Comparison of ENCODE assay signal across 22 cellular contexts in genomic region chr3:196914866-196915265, GRCh38. TPM values are rescaled to one million over a fixed set of nuclear protein-coding genes. Genes with fewer than 3 reads are reported as not detected.
DNase-seq lines count a peak whose midpoint lies in the region; ATAC-seq, FAIRE-seq and TF ChIP-seq lines count a peak whose summit lies in the region.
"Had no signal": no experiment of that assay in that cellular context is flagged by ENCODE, and none has a peak within 500 bp of the region (broad histone marks: within the 10 kb centered on the region; RNA-seq: fewer than 3 reads in every experiment).

No MANE protein-coding gene starts in this region.

- H2BK12ac ChIP-seq in neuronal stem cell (ENCODE audit: low read length), result no peak overlapping the region

- H2AK5ac ChIP-seq in neuronal stem cell (ENCODE audit: low read depth, low read length), result no peak overlapping the region

- no CpG with 5 or more reads among the region's 4 CpGs for WGBS in neuronal stem cell (ENCODE audit: extremely low coverage in 2 of 2, insufficient read length in 2 of 2, insufficient replicate concordance in 1 of 2), 2 donors

- H3K4me3 ChIP-seq in H7 (ENCODE audit: insufficient read depth, low read depth, low read length) (no peak overlapping the region), neuronal stem cell (ENCODE audit: low read length in 2 of 2) (no peak overlapping the region)
- H3K4me3 ChIP-seq: K562 had no signal

- H3K4me2 ChIP-seq in neuronal stem cell (ENCODE audit: insufficient read depth, low read length, poor library complexity, severe bottlenecking), result no peak overlapping the region

- peak overlapping the region; percentile 50 for H4K8ac ChIP-seq in neuronal stem cell (ENCODE audit: low read depth, low read length)

- no peak overlapping the region for H3K18ac ChIP-seq in neuronal stem cell (ENCODE audit: low read length)

- H3K4me3 Mint-ChIP-seq in WTC11 (no peak overlapping the region), endothelial cell (ENCODE audit: unreplicated experiment) (peak overlapping the region; percentile 40)
- H3K4me3 Mint-ChIP-seq in activated T-helper 1 cell treated with anti-CD3 and anti-CD28 coated beads, Interleukin-12 subunit alpha, Interleukin-12 subunit beta, Interleukin-2, Interleukin-4 antibody, amounts not matched to agents 30 ng/mL and 10 ng/mL and 1 ng/mL, durations not matched to agents 14 hours and 24 hours and 36 hours, result no peak overlapping the region
- H3K4me3 Mint-ChIP-seq in T-helper 2 cell treated with Interferon-gamma antibody and Interleukin-4, amounts not matched to agents 5 μg/mL and 100 μg/mL, for 36 hours, result no peak overlapping the region
- H3K4me3 Mint-ChIP-seq: CD4-positive, alpha-beta T cell; HFFc6 had no signal

- TF ChIP-seq POLR2A in H54 (IDR thresholded peaks at IDR 0.05; ENCODE audit: low read depth, low read length), result no peak

- CTCF ChIA-PET in WTC11 (lab: Charles Lee), result interaction anchor here (0.9 kb wide), 1 partner anchor 46 kb away, joined by 3 read pairs; the partner anchor contains the start of gene SENP5

- no peaks in the 10 kb centered on the region for H3K4me1 Mint-ChIP-seq in WTC11
- H3K4me1 Mint-ChIP-seq in endothelial cell (ENCODE audit: unreplicated experiment), result no peaks in the 10 kb centered on the region
- no peaks in the 10 kb centered on the region for H3K4me1 Mint-ChIP-seq in activated T-helper 1 cell treated with anti-CD3 and anti-CD28 coated beads, Interleukin-12 subunit alpha, Interleukin-12 subunit beta, Interleukin-2, Interleukin-4 antibody, amounts not matched to agents 30 ng/mL and 10 ng/mL and 1 ng/mL, durations not matched to agents 14 hours and 24 hours and 36 hours (ENCODE audit: low read depth)
- peaks cover 2% of the 10 kb centered on the region for H3K4me1 Mint-ChIP-seq in T-helper 2 cell treated with Interferon-gamma antibody and Interleukin-4, amounts not matched to agents 5 μg/mL and 100 μg/mL, for 36 hours (ENCODE audit: low read depth)

- no peaks in the 10 kb centered on the region for H3K79me1 ChIP-seq in neuronal stem cell (ENCODE audit: low read depth, low read length)

- no peaks in the 10 kb centered on the region for H3K9me3 ChIP-seq in neuronal stem cell (replicated peaks in 1 of 2; ENCODE audit: control insufficient read depth in 2 of 2, insufficient read depth in 1 of 2, low read depth in 1 of 2, low read length in 2 of 2)

- FAIRE-seq in H54 (lab: Jason Lieb, UNC), result no peak
- FAIRE-seq: A204.1, K562 had no signal

- ATAC-seq in WTC11, result peak; percentile 88
- ATAC-seq: HCT116, K562 had no signal

- H3K23ac ChIP-seq in neuronal stem cell (ENCODE audit: low read depth, low read length, poor library complexity), result no peak overlapping the region

- no peak overlapping the region for H2BK5ac ChIP-seq in neuronal stem cell (ENCODE audit: low read length)

- no peaks in the 10 kb centered on the region for H3K27me3 ChIP-seq in H7 (ENCODE audit: control insufficient read depth, insufficient read depth, low read length)
- H3K27me3 ChIP-seq in neuronal stem cell (ENCODE audit: control insufficient read depth in 3 of 3, insufficient read depth in 3 of 3, low read depth in 1 of 3, low read length in 3 of 3), result no peaks in the 10 kb centered on the region

- no peak for TF ChIP-seq CTCF in WTC11 (IDR thresholded peaks at IDR 0.05)
- TF ChIP-seq CTCF in endothelial cell (IDR thresholded peaks at IDR 0.05; ENCODE audit: unreplicated experiment), result no peak

- H3K36me3 Mint-ChIP-seq in WTC11 (peaks cover 24% of the 10 kb centered on the region), endothelial cell (ENCODE audit: low read depth, unreplicated experiment) (peaks cover 20% of the 10 kb centered on the region)
- peaks cover 33% of the 10 kb centered on the region for H3K36me3 Mint-ChIP-seq in activated T-helper 1 cell treated with anti-CD3 and anti-CD28 coated beads, Interleukin-12 subunit alpha, Interleukin-12 subunit beta, Interleukin-2, Interleukin-4 antibody, amounts not matched to agents 30 ng/mL and 10 ng/mL and 1 ng/mL, durations not matched to agents 14 hours and 24 hours and 36 hours (ENCODE audit: low read depth)
- peaks cover 44% of the 10 kb centered on the region for H3K36me3 Mint-ChIP-seq in T-helper 2 cell treated with Interferon-gamma antibody and Interleukin-4, amounts not matched to agents 5 μg/mL and 100 μg/mL, for 36 hours (ENCODE audit: low read depth)

- H3K27ac Mint-ChIP-seq in WTC11 (no peak overlapping the region), endothelial cell (ENCODE audit: unreplicated experiment) (no peak overlapping the region)
- H3K27ac Mint-ChIP-seq in activated T-helper 1 cell treated with anti-CD3 and anti-CD28 coated beads, Interleukin-12 subunit alpha, Interleukin-12 subunit beta, Interleukin-2, Interleukin-4 antibody, amounts not matched to agents 30 ng/mL and 10 ng/mL and 1 ng/mL, durations not matched to agents 14 hours and 24 hours and 36 hours, result no peak overlapping the region
- no peak overlapping the region for H3K27ac Mint-ChIP-seq in T-helper 2 cell treated with Interferon-gamma antibody and Interleukin-4, amounts not matched to agents 5 μg/mL and 100 μg/mL, for 36 hours
- H3K27ac Mint-ChIP-seq: CD4-positive, alpha-beta T cell; HFFc6 had no signal

- peaks cover 9% of the 10 kb centered on the region for H3K9me3 Mint-ChIP-seq in WTC11
- H3K9me3 Mint-ChIP-seq in endothelial cell (ENCODE audit: unreplicated experiment), result no peaks in the 10 kb centered on the region
- peaks cover 8% of the 10 kb centered on the region for H3K9me3 Mint-ChIP-seq in activated T-helper 1 cell treated with anti-CD3 and anti-CD28 coated beads, Interleukin-12 subunit alpha, Interleukin-12 subunit beta, Interleukin-2, Interleukin-4 antibody, amounts not matched to agents 30 ng/mL and 10 ng/mL and 1 ng/mL, durations not matched to agents 14 hours and 24 hours and 36 hours
- peaks cover 4% of the 10 kb centered on the region for H3K9me3 Mint-ChIP-seq in T-helper 2 cell treated with Interferon-gamma antibody and Interleukin-4, amounts not matched to agents 5 μg/mL and 100 μg/mL, for 36 hours
- H3K9me3 Mint-ChIP-seq: CD4-positive, alpha-beta T cell; HFFc6 had no signal

- H3K4ac ChIP-seq in neuronal stem cell (ENCODE audit: low read length), result no peak overlapping the region

- no peak overlapping the region for H4K91ac ChIP-seq in neuronal stem cell (ENCODE audit: low read depth, low read length, poor library complexity)

- no peaks in the 10 kb centered on the region for H3K4me1 ChIP-seq in neuronal stem cell (ENCODE audit: control insufficient read depth in 2 of 2, insufficient read depth in 1 of 2, low read depth in 1 of 2, low read length in 2 of 2)

- intact Hi-C loops in activated T-helper 1 cell treated with anti-CD3 and anti-CD28 coated beads, Interleukin-12 subunit alpha, Interleukin-12 subunit beta, Interleukin-2, Interleukin-4 antibody, amounts not matched to agents 30 ng/mL and 10 ng/mL and 1 ng/mL, durations not matched to agents 14 hours and 24 hours and 36 hours (cut with micrococcal nuclease), result no loop called here

- no peak overlapping the region for H3K27ac ChIP-seq in neuronal stem cell (replicated peaks; ENCODE audit: low read length)
- H3K27ac ChIP-seq: C4-2B, HL-60 had no signal

- no peak overlapping the region for H2BK120ac ChIP-seq in neuronal stem cell (ENCODE audit: low read depth, low read length)

- DNase-seq in H7, result peak; percentile 18
- DNase-seq in WTC11 (ENCODE audit: low spot score), result peak; percentile 28
- DNase-seq in endothelial cell (ENCODE audit: low spot score), result no peak
- DNase-seq in neuronal stem cell (ENCODE audit: low spot score), result no peak
- DNase-seq in activated T-helper 1 cell treated with anti-CD3 and anti-CD28 coated beads, Interleukin-12 subunit alpha, Interleukin-12 subunit beta, Interleukin-2, Interleukin-4 antibody, amounts not matched to agents 30 ng/mL and 10 ng/mL and 1 ng/mL, durations not matched to agents 14 hours and 24 hours and 36 hours (ENCODE audit: low spot score), result no peak
- no peak for DNase-seq in iPS-NIHi7 (ENCODE audit: extremely low spot score)
- DNase-seq in T-helper 2 cell treated with Interferon-gamma antibody and Interleukin-4, amounts not matched to agents 5 μg/mL and 100 μg/mL, for 36 hours (ENCODE audit: low spot score), result no peak
- no peak for DNase-seq in H54 (ENCODE audit: insufficient read length, low spot score)
- DNase-seq: ACHN; AML-193; CD4-positive, alpha-beta T cell; DMS153; DMS79; GF-D8; GOT3; HFFc6; IMR-90 had no signal

- H3K14ac ChIP-seq in neuronal stem cell (ENCODE audit: low read length), result no peak overlapping the region

- H2AFZ ChIP-seq in neuronal stem cell (ENCODE audit: low read length), result no peak overlapping the region

- no peak overlapping the region for H2BK15ac ChIP-seq in neuronal stem cell (ENCODE audit: low read length)

- POLR2A ChIA-PET in WTC11 (lab: Charles Lee), result no interaction called here

- peaks cover 3% of the 10 kb centered on the region; the same call in 1 of the 2 replicates for H3K36me3 ChIP-seq in H7 (replicated peaks; ENCODE audit: control insufficient read depth, insufficient read depth, low read length)
- H3K36me3 ChIP-seq in neuronal stem cell (replicated peaks in 1 of 2; ENCODE audit: control insufficient read depth in 2 of 2, insufficient read depth in 2 of 2, low read length in 2 of 2), result peaks cover 10 to 39% of the 10 kb centered on the region in 2 donors

- H3K9ac ChIP-seq in neuronal stem cell (ENCODE audit: low read depth, low read length, poor library complexity), result peak overlapping the region; percentile 9

- no peaks in the 10 kb centered on the region for H3K27me3 Mint-ChIP-seq in WTC11 (ENCODE audit: low read depth)
- H3K27me3 Mint-ChIP-seq in endothelial cell (ENCODE audit: unreplicated experiment), result no peaks in the 10 kb centered on the region
- H3K27me3 Mint-ChIP-seq in activated T-helper 1 cell treated with anti-CD3 and anti-CD28 coated beads, Interleukin-12 subunit alpha, Interleukin-12 subunit beta, Interleukin-2, Interleukin-4 antibody, amounts not matched to agents 30 ng/mL and 10 ng/mL and 1 ng/mL, durations not matched to agents 14 hours and 24 hours and 36 hours (ENCODE audit: insufficient read depth), result no peaks in the 10 kb centered on the region
- H3K27me3 Mint-ChIP-seq in T-helper 2 cell treated with Interferon-gamma antibody and Interleukin-4, amounts not matched to agents 5 μg/mL and 100 μg/mL, for 36 hours (ENCODE audit: low read depth), result no peaks in the 10 kb centered on the region
- H3K27me3 Mint-ChIP-seq: CD4-positive, alpha-beta T cell had no signal

RNA-seq across cellular contexts. Expression of gene NCBP2, which starts 27.5 kb away (rescaled TPM):
- 67.8 and 82.8 TPM in 2 replicates for total RNA-seq in H7 (2014; rRNA removed; shearing (Covaris generic))
- total RNA-seq in WTC11 (2021), result 96.5 to 100.0 TPM (median 96.9 TPM) in 3 replicates
- 61.0 TPM for total RNA-seq in endothelial cell (ENCODE audit: unreplicated experiment)
- 75.1 TPM for polyA plus RNA-seq in neuronal stem cell (2013, experiment 1 of 2)
- 77.2 TPM for polyA plus RNA-seq in neuronal stem cell (2013, experiment 2 of 2)
- 102 and 111 TPM in 2 replicates for total RNA-seq in activated T-helper 1 cell treated with anti-CD3 and anti-CD28 coated beads, Interleukin-12 subunit alpha, Interleukin-12 subunit beta, Interleukin-2, Interleukin-4 antibody, amounts not matched to agents 30 ng/mL and 10 ng/mL and 1 ng/mL, durations not matched to agents 14 hours and 24 hours and 36 hours

RNA-seq across cellular contexts. Expression of gene SENP5, which starts 47.1 kb away (rescaled TPM):
- total RNA-seq in H7 (2014; rRNA removed; shearing (Covaris generic)), result 25.3 and 30.2 TPM in 2 replicates
- total RNA-seq in WTC11 (2021) (25.0 to 30.8 TPM (median 26.2 TPM) in 3 replicates), endothelial cell (ENCODE audit: unreplicated experiment) (38.1 TPM)
- 28.8 TPM for polyA plus RNA-seq in neuronal stem cell (2013, experiment 1 of 2)
- 29.3 TPM for polyA plus RNA-seq in neuronal stem cell (2013, experiment 2 of 2)
- total RNA-seq in activated T-helper 1 cell treated with anti-CD3 and anti-CD28 coated beads, Interleukin-12 subunit alpha, Interleukin-12 subunit beta, Interleukin-2, Interleukin-4 antibody, amounts not matched to agents 30 ng/mL and 10 ng/mL and 1 ng/mL, durations not matched to agents 14 hours and 24 hours and 36 hours, result 45.3 and 50.7 TPM in 2 replicates

RNA-seq across cellular contexts. Expression of gene PIGZ, which starts 53.8 kb away (rescaled TPM):
- 0.55 and 1.2 TPM in 2 replicates for total RNA-seq in H7 (2014; rRNA removed; shearing (Covaris generic))
- total RNA-seq in WTC11 (2021) (0.21 to 0.55 TPM (median 0.37 TPM) in 3 replicates), endothelial cell (ENCODE audit: unreplicated experiment) (3.5 TPM)
- polyA plus RNA-seq in neuronal stem cell (2013, experiment 1 of 2), result 2.0 TPM
- 1.6 TPM for polyA plus RNA-seq in neuronal stem cell (2013, experiment 2 of 2)
- total RNA-seq in activated T-helper 1 cell treated with anti-CD3 and anti-CD28 coated beads, Interleukin-12 subunit alpha, Interleukin-12 subunit beta, Interleukin-2, Interleukin-4 antibody, amounts not matched to agents 30 ng/mL and 10 ng/mL and 1 ng/mL, durations not matched to agents 14 hours and 24 hours and 36 hours, result 1.2 and 1.7 TPM in 2 replicates

Comparison
In these comparisons a context has a peak if more than half of its experiments do, and no peak if none do; other contexts are left out.
1. DNase-seq: peak in H7 (single experiment) and WTC11 (single experiment); none in endothelial cell (single experiment), neuronal stem cell (single experiment), activated T-helper 1 cell treated with anti-CD3 and anti-CD28 coated beads, Interleukin-12 subunit alpha, Interleukin-12 subunit beta, Interleukin-2, Interleukin-4 antibody, amounts not matched to agents 30 ng/mL and 10 ng/mL and 1 ng/mL, durations not matched to agents 14 hours and 24 hours and 36 hours (single experiment), iPS-NIHi7 (single experiment), T-helper 2 cell treated with Interferon-gamma antibody and Interleukin-4, amounts not matched to agents 5 μg/mL and 100 μg/mL, for 36 hours (single experiment) and H54 (single experiment).